1 cellular context compared by ENCODE assay signal in the genomic region with DNA sequence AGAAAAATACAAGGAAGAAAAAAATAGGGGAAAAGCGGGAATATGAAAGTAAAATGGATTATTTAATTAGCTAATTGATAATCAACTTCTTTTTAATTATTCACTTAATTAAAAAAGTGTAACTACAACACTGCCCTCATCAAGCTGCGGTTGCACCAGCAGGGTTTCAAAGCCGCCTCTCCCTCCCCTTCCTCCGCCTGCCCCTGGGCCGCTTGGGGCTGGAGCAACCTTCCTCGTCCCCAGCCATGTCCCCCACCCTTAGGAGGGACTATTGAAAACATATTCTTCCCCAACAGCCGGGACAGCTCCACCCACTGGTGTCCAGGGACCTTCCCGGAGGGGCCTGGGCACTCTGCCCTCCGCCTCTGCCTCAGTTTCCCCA.
TF ChIP-seq lines count a peak whose summit lies in the region.

No MANE protein-coding gene starts in this region.

TF ChIP-seq in HepG2, 621 proteins besides CTCF, POLR2A, EP300 and RAD21:
- TF ChIP-seq, protein P1, sequence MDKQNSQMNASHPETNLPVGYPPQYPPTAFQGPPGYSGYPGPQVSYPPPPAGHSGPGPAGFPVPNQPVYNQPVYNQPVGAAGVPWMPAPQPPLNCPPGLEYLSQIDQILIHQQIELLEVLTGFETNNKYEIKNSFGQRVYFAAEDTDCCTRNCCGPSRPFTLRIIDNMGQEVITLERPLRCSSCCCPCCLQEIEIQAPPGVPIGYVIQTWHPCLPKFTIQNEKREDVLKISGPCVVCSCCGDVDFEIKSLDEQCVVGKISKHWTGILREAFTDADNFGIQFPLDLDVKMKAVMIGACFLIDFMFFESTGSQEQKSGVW (CRISPR knock-in tag; IDR thresholded peaks at IDR 0.05; ENCODE audit: borderline replicate concordance): no peak
- TF ChIP-seq PAWR (CRISPR knock-in tag; IDR thresholded peaks at IDR 0.05; ENCODE audit: borderline replicate concordance) (no peak), ZNF354B (CRISPR knock-in tag; IDR thresholded peaks at IDR 0.05) (no peak), CREM (IDR thresholded peaks at IDR 0.05) (no peak), CREM (CRISPR knock-in tag; IDR thresholded peaks at IDR 0.05) (no peak)
- TF ChIP-seq, protein P2, sequence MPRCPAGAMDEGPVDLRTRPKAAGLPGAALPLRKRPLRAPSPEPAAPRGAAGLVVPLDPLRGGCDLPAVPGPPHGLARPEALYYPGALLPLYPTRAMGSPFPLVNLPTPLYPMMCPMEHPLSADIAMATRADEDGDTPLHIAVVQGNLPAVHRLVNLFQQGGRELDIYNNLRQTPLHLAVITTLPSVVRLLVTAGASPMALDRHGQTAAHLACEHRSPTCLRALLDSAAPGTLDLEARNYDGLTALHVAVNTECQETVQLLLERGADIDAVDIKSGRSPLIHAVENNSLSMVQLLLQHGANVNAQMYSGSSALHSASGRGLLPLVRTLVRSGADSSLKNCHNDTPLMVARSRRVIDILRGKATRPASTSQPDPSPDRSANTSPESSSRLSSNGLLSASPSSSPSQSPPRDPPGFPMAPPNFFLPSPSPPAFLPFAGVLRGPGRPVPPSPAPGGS (CRISPR knock-in tag; IDR thresholded peaks at IDR 0.05): no peak
